1 cellular context compared by ENCODE assay signal in the genomic region with DNA sequence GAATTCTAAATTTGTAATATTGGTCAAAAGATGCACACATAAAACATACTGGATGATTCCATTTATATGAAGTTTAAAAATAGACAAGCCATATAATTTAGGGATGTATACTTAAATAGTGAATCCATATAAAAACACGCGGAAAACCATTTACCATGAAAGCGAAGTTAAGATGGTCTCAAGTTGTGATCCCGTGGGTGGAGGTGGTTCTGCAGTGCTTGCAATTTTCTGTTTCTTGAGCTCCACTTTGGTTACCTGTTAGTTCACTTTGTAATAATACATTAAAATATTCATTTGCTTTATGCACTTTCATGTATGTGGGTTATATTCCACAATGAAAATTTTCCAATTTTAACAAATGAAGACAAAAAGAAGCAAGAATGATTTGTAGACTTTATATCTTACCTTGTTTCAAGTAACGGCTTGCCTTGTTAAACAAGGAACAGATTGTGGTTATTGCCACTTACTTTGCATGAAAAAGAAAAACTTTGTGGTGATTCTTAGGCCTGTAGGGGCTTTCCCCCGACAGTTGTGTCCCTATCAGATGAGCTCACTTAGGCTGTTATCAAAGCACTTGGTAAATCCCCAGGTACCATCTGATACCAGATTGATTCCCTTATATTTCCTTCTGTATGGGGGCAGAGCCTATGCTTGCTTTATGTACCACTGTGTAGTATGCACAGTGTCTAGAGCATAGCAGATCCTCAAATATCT.
A peak's percentile ranks its signal among the peaks of the same experiment; 100 is the strongest.
TF ChIP-seq lines count a peak whose summit lies in the region.

No MANE protein-coding gene starts in this region.

TF ChIP-seq in GM12878, 131 proteins besides CTCF, POLR2A, EP300 and RAD21 (continued from another document and continues in another):
- TF ChIP-seq PML (IDR thresholded peaks at IDR 0.05; ENCODE audit: low read length) (peak; percentile 71), PAX8 (IDR thresholded peaks at IDR 0.05) (no peak), RUNX3 (IDR thresholded peaks at IDR 0.05; ENCODE audit: low read length) (peak; percentile 98), LARP7 (IDR thresholded peaks at IDR 0.05) (no peak), YY1 (IDR thresholded peaks at IDR 0.05; ENCODE audit: low read depth, low read length) (no peak), PAX5 (IDR thresholded peaks at IDR 0.05; ENCODE audit: borderline replicate concordance, low read depth, low read length) (peak; percentile 56; the same call in 1 of the 2 replicates), TCF3 (IDR thresholded peaks at IDR 0.05; ENCODE audit: borderline replicate concordance, insufficient read depth, low read depth, low read length) (no peak), FOS (IDR thresholded peaks at IDR 0.05; ENCODE audit: borderline replicate concordance, extremely low read depth, insufficient read length) (no peak), JUNB (IDR thresholded peaks at IDR 0.05) (peak; percentile 44), CHD2 (IDR thresholded peaks at IDR 0.05; ENCODE audit: borderline replicate concordance, low read depth, low read length) (0 out of 2 replicates have a peak, but pooled peaks have one; percentile 27), BMI1 (IDR thresholded peaks at IDR 0.05; ENCODE audit: borderline replicate concordance) (no peak), NR2C2 (IDR thresholded peaks at IDR 0.05; ENCODE audit: borderline replicate concordance, control insufficient read depth, insufficient read length, low read depth) (no peak), FOXK2 (IDR thresholded peaks at IDR 0.05) (no peak), RAD51 (IDR thresholded peaks at IDR 0.05) (no peak), CREB1 (IDR thresholded peaks at IDR 0.05; ENCODE audit: low read depth) (peak; percentile 61), GABPA (IDR thresholded peaks at IDR 0.05; ENCODE audit: low read depth) (no peak), NFIC (IDR thresholded peaks at IDR 0.05; ENCODE audit: low read depth, low read length) (peak; percentile 91), IKZF2 (IDR thresholded peaks at IDR 0.05) (peak; percentile 54 to 58; a peak in 3 of 4 replicates), FOXM1 (IDR thresholded peaks at IDR 0.05; ENCODE audit: low read depth, low read length) (peak; percentile 85), CBFB (IDR thresholded peaks at IDR 0.05; ENCODE audit: low read depth) (peak; percentile 87), SPI1 (IDR thresholded peaks at IDR 0.05; ENCODE audit: borderline replicate concordance, insufficient read depth, low read depth, low read length) (no peak), SUPT20H (IDR thresholded peaks at IDR 0.05; ENCODE audit: borderline replicate concordance, control insufficient read depth, low read depth, low read length) (no peak), EZH2 (IDR thresholded peaks at IDR 0.05; ENCODE audit: borderline replicate concordance, control insufficient read depth, low read depth, low read length) (no peak), BCL11A (IDR thresholded peaks at IDR 0.05; ENCODE audit: low read depth, low read length) (0 out of 2 replicates have a peak, but pooled peaks have one; percentile 44), SP1 (IDR thresholded peaks at IDR 0.05; ENCODE audit: low read depth, low read length) (no peak), POLR2AphosphoS2 (IDR thresholded peaks at IDR 0.05; ENCODE audit: low read depth, low read length) (no peak), HDAC6 (IDR thresholded peaks at IDR 0.05; ENCODE audit: unreplicated experiment) (no peak), ZNF24 (IDR thresholded peaks at IDR 0.05) (no peak; the same call in 1 of the 2 replicates), EED (IDR thresholded peaks at IDR 0.05; ENCODE audit: low read depth) (peak; percentile 44), CREM (IDR thresholded peaks at IDR 0.05; ENCODE audit: low read depth) (peak; percentile 57; the same call in 1 of the 2 replicates), SMC3 (IDR thresholded peaks at IDR 0.05; ENCODE audit: borderline replicate concordance, low read length) (no peak), ASH2L (IDR thresholded peaks at IDR 0.05; ENCODE audit: borderline replicate concordance, low read depth) (no peak), ATF7 (IDR thresholded peaks at IDR 0.05; ENCODE audit: low read depth) (peak; percentile 87), SRF (IDR thresholded peaks at IDR 0.05; ENCODE audit: low read depth in 2 of 2, low read length in 2 of 2) (no peak), SIX5 (IDR thresholded peaks at IDR 0.05; ENCODE audit: low read depth, low read length, severe bottlenecking) (peak; percentile 9), RELA (IDR thresholded peaks at IDR 0.05; ENCODE audit: borderline replicate concordance, partially characterized antibody) (peak; percentile 34), MEF2A (IDR thresholded peaks at IDR 0.05; ENCODE audit: insufficient read depth, low read depth, low read length) (no peak), TARDBP (IDR thresholded peaks at IDR 0.05; ENCODE audit: borderline replicate concordance) (no peak), MTA3 (IDR thresholded peaks at IDR 0.05; ENCODE audit: borderline replicate concordance, low read length) (peak; percentile 74; the same call in 1 of the 2 replicates), NBN (IDR thresholded peaks at IDR 0.05) (no peak), NR2F1 (conservative IDR thresholded peaks at IDR 0.05) (no peak), JUND (IDR thresholded peaks at IDR 0.05; ENCODE audit: low read depth, low read length) (no peak), NFYA (IDR thresholded peaks at IDR 0.05; ENCODE audit: borderline replicate concordance, low read depth, low read length) (no peak), STAT1 (conservative IDR thresholded peaks at IDR 0.05) (no peak), STAT3 (IDR thresholded peaks at IDR 0.05; ENCODE audit: low read depth, low read length) (no peak), ZNF384 (IDR thresholded peaks at IDR 0.05; ENCODE audit: borderline replicate concordance, low read depth, low read length) (no peak), CBX5 (IDR thresholded peaks at IDR 0.05; ENCODE audit: low read depth) (0 out of 2 replicates have a peak, but pooled peaks have one; percentile 24), SREBF1 (IDR thresholded peaks at IDR 0.05; ENCODE audit: low read length) (no peak)
- TF ChIP-seq, protein P1, sequence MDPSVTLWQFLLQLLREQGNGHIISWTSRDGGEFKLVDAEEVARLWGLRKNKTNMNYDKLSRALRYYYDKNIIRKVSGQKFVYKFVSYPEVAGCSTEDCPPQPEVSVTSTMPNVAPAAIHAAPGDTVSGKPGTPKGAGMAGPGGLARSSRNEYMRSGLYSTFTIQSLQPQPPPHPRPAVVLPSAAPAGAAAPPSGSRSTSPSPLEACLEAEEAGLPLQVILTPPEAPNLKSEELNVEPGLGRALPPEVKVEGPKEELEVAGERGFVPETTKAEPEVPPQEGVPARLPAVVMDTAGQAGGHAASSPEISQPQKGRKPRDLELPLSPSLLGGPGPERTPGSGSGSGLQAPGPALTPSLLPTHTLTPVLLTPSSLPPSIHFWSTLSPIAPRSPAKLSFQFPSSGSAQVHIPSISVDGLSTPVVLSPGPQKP (IDR thresholded peaks at IDR 0.05; ENCODE audit: low read depth, low read length) = no peak
- TF ChIP-seq, protein P2, sequence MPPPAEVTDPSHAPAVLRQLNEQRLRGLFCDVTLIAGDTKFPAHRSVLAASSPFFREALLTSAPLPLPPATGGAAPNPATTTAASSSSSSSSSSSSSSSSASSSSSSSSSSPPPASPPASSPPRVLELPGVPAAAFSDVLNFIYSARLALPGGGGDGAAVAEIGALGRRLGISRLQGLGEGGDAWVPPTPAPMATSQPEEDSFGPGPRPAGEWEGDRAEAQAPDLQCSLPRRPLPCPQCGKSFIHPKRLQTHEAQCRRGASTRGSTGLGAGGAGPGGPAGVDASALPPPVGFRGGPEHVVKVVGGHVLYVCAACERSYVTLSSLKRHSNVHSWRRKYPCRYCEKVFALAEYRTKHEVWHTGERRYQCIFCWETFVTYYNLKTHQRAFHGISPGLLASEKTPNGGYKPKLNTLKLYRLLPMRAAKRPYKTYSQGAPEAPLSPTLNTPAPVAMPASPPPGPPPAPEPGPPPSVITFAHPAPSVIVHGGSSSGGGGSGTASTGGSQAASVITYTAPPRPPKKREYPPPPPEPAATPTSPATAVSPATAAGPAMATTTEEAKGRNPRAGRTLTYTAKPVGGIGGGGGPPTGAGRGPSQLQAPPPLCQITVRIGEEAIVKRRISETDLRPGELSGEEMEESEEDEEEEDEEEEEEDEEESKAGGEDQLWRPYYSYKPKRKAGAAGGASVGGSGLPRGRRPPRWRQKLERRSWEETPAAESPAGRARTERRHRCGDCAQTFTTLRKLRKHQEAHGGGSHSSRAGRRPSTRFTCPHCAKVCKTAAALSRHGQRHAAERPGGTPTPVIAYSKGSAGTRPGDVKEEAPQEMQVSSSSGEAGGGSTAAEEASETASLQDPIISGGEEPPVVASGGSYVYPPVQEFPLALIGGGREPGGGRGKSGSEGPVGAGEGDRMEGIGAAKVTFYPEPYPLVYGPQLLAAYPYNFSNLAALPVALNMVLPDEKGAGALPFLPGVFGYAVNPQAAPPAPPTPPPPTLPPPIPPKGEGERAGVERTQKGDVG (CRISPR knock-in tag; IDR thresholded peaks at IDR 0.05) = no peak
- TF ChIP-seq, protein P3, sequence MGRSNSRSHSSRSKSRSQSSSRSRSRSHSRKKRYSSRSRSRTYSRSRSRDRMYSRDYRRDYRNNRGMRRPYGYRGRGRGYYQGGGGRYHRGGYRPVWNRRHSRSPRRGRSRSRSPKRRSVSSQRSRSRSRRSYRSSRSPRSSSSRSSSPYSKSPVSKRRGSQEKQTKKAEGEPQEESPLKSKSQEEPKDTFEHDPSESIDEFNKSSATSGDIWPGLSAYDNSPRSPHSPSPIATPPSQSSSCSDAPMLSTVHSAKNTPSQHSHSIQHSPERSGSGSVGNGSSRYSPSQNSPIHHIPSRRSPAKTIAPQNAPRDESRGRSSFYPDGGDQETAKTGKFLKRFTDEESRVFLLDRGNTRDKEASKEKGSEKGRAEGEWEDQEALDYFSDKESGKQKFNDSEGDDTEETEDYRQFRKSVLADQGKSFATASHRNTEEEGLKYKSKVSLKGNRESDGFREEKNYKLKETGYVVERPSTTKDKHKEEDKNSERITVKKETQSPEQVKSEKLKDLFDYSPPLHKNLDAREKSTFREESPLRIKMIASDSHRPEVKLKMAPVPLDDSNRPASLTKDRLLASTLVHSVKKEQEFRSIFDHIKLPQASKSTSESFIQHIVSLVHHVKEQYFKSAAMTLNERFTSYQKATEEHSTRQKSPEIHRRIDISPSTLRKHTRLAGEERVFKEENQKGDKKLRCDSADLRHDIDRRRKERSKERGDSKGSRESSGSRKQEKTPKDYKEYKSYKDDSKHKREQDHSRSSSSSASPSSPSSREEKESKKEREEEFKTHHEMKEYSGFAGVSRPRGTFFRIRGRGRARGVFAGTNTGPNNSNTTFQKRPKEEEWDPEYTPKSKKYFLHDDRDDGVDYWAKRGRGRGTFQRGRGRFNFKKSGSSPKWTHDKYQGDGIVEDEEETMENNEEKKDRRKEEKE (IDR thresholded peaks at IDR 0.05) = no peak
- TF ChIP-seq, protein P4, sequence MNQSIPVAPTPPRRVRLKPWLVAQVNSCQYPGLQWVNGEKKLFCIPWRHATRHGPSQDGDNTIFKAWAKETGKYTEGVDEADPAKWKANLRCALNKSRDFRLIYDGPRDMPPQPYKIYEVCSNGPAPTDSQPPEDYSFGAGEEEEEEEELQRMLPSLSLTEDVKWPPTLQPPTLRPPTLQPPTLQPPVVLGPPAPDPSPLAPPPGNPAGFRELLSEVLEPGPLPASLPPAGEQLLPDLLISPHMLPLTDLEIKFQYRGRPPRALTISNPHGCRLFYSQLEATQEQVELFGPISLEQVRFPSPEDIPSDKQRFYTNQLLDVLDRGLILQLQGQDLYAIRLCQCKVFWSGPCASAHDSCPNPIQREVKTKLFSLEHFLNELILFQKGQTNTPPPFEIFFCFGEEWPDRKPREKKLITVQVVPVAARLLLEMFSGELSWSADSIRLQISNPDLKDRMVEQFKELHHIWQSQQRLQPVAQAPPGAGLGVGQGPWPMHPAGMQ (IDR thresholded peaks at IDR 0.05; ENCODE audit: borderline replicate concordance) = no peak
- TF ChIP-seq, protein P5, sequence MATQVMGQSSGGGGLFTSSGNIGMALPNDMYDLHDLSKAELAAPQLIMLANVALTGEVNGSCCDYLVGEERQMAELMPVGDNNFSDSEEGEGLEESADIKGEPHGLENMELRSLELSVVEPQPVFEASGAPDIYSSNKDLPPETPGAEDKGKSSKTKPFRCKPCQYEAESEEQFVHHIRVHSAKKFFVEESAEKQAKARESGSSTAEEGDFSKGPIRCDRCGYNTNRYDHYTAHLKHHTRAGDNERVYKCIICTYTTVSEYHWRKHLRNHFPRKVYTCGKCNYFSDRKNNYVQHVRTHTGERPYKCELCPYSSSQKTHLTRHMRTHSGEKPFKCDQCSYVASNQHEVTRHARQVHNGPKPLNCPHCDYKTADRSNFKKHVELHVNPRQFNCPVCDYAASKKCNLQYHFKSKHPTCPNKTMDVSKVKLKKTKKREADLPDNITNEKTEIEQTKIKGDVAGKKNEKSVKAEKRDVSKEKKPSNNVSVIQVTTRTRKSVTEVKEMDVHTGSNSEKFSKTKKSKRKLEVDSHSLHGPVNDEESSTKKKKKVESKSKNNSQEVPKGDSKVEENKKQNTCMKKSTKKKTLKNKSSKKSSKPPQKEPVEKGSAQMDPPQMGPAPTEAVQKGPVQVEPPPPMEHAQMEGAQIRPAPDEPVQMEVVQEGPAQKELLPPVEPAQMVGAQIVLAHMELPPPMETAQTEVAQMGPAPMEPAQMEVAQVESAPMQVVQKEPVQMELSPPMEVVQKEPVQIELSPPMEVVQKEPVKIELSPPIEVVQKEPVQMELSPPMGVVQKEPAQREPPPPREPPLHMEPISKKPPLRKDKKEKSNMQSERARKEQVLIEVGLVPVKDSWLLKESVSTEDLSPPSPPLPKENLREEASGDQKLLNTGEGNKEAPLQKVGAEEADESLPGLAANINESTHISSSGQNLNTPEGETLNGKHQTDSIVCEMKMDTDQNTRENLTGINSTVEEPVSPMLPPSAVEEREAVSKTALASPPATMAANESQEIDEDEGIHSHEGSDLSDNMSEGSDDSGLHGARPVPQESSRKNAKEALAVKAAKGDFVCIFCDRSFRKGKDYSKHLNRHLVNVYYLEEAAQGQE (IDR thresholded peaks at IDR 0.05; ENCODE audit: low read depth, low read length) = no peak
- TF ChIP-seq, protein P6, sequence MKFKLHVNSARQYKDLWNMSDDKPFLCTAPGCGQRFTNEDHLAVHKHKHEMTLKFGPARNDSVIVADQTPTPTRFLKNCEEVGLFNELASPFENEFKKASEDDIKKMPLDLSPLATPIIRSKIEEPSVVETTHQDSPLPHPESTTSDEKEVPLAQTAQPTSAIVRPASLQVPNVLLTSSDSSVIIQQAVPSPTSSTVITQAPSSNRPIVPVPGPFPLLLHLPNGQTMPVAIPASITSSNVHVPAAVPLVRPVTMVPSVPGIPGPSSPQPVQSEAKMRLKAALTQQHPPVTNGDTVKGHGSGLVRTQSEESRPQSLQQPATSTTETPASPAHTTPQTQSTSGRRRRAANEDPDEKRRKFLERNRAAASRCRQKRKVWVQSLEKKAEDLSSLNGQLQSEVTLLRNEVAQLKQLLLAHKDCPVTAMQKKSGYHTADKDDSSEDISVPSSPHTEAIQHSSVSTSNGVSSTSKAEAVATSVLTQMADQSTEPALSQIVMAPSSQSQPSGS (IDR thresholded peaks at IDR 0.05; ENCODE audit: low read length) = peak; percentile 83
- TF ChIP-seq, protein P7, sequence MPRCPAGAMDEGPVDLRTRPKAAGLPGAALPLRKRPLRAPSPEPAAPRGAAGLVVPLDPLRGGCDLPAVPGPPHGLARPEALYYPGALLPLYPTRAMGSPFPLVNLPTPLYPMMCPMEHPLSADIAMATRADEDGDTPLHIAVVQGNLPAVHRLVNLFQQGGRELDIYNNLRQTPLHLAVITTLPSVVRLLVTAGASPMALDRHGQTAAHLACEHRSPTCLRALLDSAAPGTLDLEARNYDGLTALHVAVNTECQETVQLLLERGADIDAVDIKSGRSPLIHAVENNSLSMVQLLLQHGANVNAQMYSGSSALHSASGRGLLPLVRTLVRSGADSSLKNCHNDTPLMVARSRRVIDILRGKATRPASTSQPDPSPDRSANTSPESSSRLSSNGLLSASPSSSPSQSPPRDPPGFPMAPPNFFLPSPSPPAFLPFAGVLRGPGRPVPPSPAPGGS (IDR thresholded peaks at IDR 0.05; ENCODE audit: borderline replicate concordance, insufficient read depth, low read depth, low read length, poor library complexity, severe bottlenecking) = peak; percentile 86
